18 cellular contexts compared by ENCODE assay signal in the genomic region with DNA sequence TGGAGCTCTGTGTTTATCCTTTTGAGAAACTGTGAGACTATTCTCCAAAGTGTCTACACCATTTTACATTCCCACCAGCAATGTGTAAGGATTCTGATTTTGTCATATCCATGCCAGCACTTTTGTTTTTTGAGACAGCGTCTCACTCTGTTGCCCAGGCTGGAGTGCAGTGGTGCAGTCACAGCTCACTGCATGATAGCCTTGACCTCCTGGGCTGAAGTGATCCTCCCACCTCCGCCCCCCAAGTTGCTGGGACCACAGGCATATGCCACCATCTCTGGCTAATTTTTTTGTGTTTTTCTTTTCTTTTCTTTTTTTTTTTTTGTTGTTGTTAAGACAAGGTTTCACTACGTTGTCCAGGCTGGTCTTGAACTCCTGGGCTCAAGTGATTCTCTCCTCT.
"Had no signal": no experiment of that assay in that cellular context is flagged by ENCODE, and none has a peak within 500 bp of the region (broad histone marks: within the 10 kb centered on the region; RNA-seq: fewer than 3 reads in every experiment).

No MANE protein-coding gene starts in this region.

- H3K9me3 Mint-ChIP-seq: activated CD4-positive, alpha-beta memory T cell treated with anti-CD3 and anti-CD28 coated beads, Interleukin-2, amount 10 ng/mL, durations not matched to agents 7 days and 5 days; stimulated activated naive CD8-positive, alpha-beta T cell treated with anti-CD3 and anti-CD28 coated beads, Interleukin-15, Interleukin-2, amounts not matched to agents 100 ng/mL and 50 ng/mL, for 24 hours had no signal

- H3K4me3 ChIP-seq: body of pancreas, hepatocyte, prostate gland, testis had no signal

- H3K4me1 ChIP-seq: prostate gland had no signal

- H3K4me2 ChIP-seq: hepatocyte had no signal

- H3K36me3 ChIP-seq: prostate gland had no signal

- FAIRE-seq: urothelium cell line had no signal

- H3K27ac Mint-ChIP-seq: activated CD4-positive, alpha-beta memory T cell treated with anti-CD3 and anti-CD28 coated beads, Interleukin-2, amount 10 ng/mL, durations not matched to agents 7 days and 5 days; activated CD4-positive, alpha-beta T cell treated with anti-CD3 and anti-CD28 coated beads for 36 hours; stimulated activated naive CD8-positive, alpha-beta T cell treated with anti-CD3 and anti-CD28 coated beads, Interleukin-15, Interleukin-2, amounts not matched to agents 100 ng/mL and 50 ng/mL, for 24 hours had no signal

- H3K9me3 ChIP-seq: body of pancreas, prostate gland, testis had no signal

- H3K27me3 ChIP-seq: body of pancreas, hepatocyte, testis had no signal

- ATAC-seq: activated CD4-positive, alpha-beta T cell treated with anti-CD3 and anti-CD28 coated beads for 36 hours; body of pancreas had no signal

- H3K27ac ChIP-seq: body of pancreas, epithelial cell of prostate, hepatocyte, prostate gland, testis had no signal

- DNase-seq: activated CD4-positive, alpha-beta memory T cell treated with anti-CD3 and anti-CD28 coated beads, Interleukin-2, amount 10 ng/mL, durations not matched to agents 7 days and 5 days; activated CD4-positive, alpha-beta T cell treated with anti-CD3 and anti-CD28 coated beads for 36 hours; activated naive CD4-positive, alpha-beta T cell treated with Interleukin-2 at 50 U/mL for 16 hours; amniotic stem cell; body of pancreas; central memory CD4-positive, alpha-beta T cell; cortex of kidney; effector memory CD4-positive, alpha-beta T cell; midbrain; occipital lobe; stimulated activated CD4-positive, alpha-beta T cell treated with anti-CD3 and anti-CD28 coated beads, Interleukin-2, amount 100 ng/mL, for 48 hours; T-helper 9 cell; testis had no signal

- H3K27me3 Mint-ChIP-seq: activated CD4-positive, alpha-beta memory T cell treated with anti-CD3 and anti-CD28 coated beads, Interleukin-2, amount 10 ng/mL, durations not matched to agents 7 days and 5 days; activated CD4-positive, alpha-beta T cell treated with anti-CD3 and anti-CD28 coated beads for 36 hours; stimulated activated naive CD8-positive, alpha-beta T cell treated with anti-CD3 and anti-CD28 coated beads, Interleukin-15, Interleukin-2, amounts not matched to agents 100 ng/mL and 50 ng/mL, for 24 hours had no signal

- H2AFZ ChIP-seq: hepatocyte had no signal

- H3K4me3 Mint-ChIP-seq: activated CD4-positive, alpha-beta memory T cell treated with anti-CD3 and anti-CD28 coated beads, Interleukin-2, amount 10 ng/mL, durations not matched to agents 7 days and 5 days; activated CD4-positive, alpha-beta T cell treated with anti-CD3 and anti-CD28 coated beads for 36 hours; stimulated activated naive CD8-positive, alpha-beta T cell treated with anti-CD3 and anti-CD28 coated beads, Interleukin-15, Interleukin-2, amounts not matched to agents 100 ng/mL and 50 ng/mL, for 24 hours had no signal
